9 cellular contexts compared by ENCODE assay signal in the genomic region with DNA sequence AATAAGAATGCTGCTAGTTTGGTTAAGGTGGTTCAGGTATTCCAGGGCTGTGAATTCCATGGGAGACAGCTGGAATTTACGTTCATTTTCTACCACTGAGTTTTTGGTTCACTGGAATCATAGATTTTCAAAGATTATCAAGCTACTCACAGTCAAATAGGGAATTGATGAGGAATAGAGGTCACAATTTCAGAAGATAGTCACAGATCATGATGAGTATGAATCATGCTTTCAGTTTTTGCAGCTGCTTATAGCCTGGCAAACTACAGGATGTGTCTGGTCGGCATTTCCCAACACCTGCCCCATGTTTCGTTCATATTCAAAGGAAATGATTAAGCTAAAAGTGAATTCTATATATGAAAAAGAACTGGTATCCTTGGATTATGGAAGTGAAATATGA. TPM values are rescaled to one million over a fixed set of nuclear protein-coding genes. Genes with fewer than 3 reads are reported as not detected.
A peak's percentile ranks its signal among the peaks of the same experiment; 100 is the strongest.
DNase-seq lines count a peak whose midpoint lies in the region; ATAC-seq and TF ChIP-seq lines count a peak whose summit lies in the region.
"Had no signal": no experiment of that assay in that cellular context is flagged by ENCODE, and none has a peak within 500 bp of the region (broad histone marks: within the 10 kb centered on the region; RNA-seq: fewer than 3 reads in every experiment).

No MANE protein-coding gene starts in this region.

- no peaks in the 10 kb centered on the region for H3K36me3 Mint-ChIP-seq in activated T-helper 17 cell treated with anti-CD3 and anti-CD28 coated beads, Interleukin-2, amount 50 U/mL, for 72 hours (ENCODE audit: low read depth)

- H3K4me3 Mint-ChIP-seq in activated T-helper 17 cell treated with anti-CD3 and anti-CD28 coated beads, Interleukin-2, amount 50 U/mL, for 72 hours: no peak overlapping the region

- no peaks in the 10 kb centered on the region for H3K9me3 Mint-ChIP-seq in activated T-helper 17 cell treated with anti-CD3 and anti-CD28 coated beads, Interleukin-2, amount 50 U/mL, for 72 hours

- DNase-seq in CD1c-positive myeloid dendritic cell (ENCODE audit: extremely low spot score) (peak; percentile 17), upper lobe of right lung (no peak), mucosa of descending colon (no peak), COLO829 (ENCODE audit: low spot score) (no peak)
- DNase-seq in stimulated activated naive CD8-positive, alpha-beta T cell treated with anti-CD3 and anti-CD28 coated beads, Interleukin-15, Interleukin-2, amounts not matched to agents 100 U/mL and 50 U/mL, for 24 hours: peak; percentile 17

- H3K27me3 Mint-ChIP-seq in activated T-helper 17 cell treated with anti-CD3 and anti-CD28 coated beads, Interleukin-2, amount 50 U/mL, for 72 hours: no peaks in the 10 kb centered on the region

- no peaks in the 10 kb centered on the region for H3K9me3 ChIP-seq in upper lobe of right lung
- H3K9me3 ChIP-seq in mucosa of descending colon: no peaks in the 10 kb centered on the region

- no peaks in the 10 kb centered on the region for H3K36me3 ChIP-seq in upper lobe of right lung
- H3K36me3 ChIP-seq in mucosa of descending colon (ENCODE audit: low read depth): no peaks in the 10 kb centered on the region

- no peaks in the 10 kb centered on the region for H3K27me3 ChIP-seq in upper lobe of right lung

- H3K4me3 ChIP-seq in upper lobe of right lung (no peak overlapping the region), mucosa of descending colon (no peak overlapping the region)

- H3K4me1 ChIP-seq in upper lobe of right lung (no peaks in the 10 kb centered on the region), mucosa of descending colon (ENCODE audit: low read depth) (peaks cover 5% of the 10 kb centered on the region)
- H3K4me1 ChIP-seq: parathyroid adenoma had no signal

- no peak for TF ChIP-seq CTCF in upper lobe of right lung (IDR thresholded peaks at IDR 0.05)
- no peak for TF ChIP-seq CTCF in mucosa of descending colon (IDR thresholded peaks at IDR 0.05)

- no peaks in the 10 kb centered on the region for H3K4me1 Mint-ChIP-seq in activated T-helper 17 cell treated with anti-CD3 and anti-CD28 coated beads, Interleukin-2, amount 50 U/mL, for 72 hours

- no peak overlapping the region for H3K27ac ChIP-seq in upper lobe of right lung
- H3K27ac ChIP-seq: parathyroid adenoma had no signal

- no peak overlapping the region for H3K27ac Mint-ChIP-seq in activated T-helper 17 cell treated with anti-CD3 and anti-CD28 coated beads, Interleukin-2, amount 50 U/mL, for 72 hours

- peak; percentile 83 for ATAC-seq in GM19397 (IDR thresholded peaks at IDR 0.05; ENCODE audit: unreplicated experiment)
- peak; percentile 93 for ATAC-seq in HG03354 (IDR thresholded peaks at IDR 0.05; ENCODE audit: poor library complexity, severe bottlenecking, unreplicated experiment)
- ATAC-seq in activated T-helper 17 cell treated with anti-CD3 and anti-CD28 coated beads, Interleukin-2, amount 50 U/mL, for 72 hours (replicated peaks): peak; percentile 95
- peak; percentile 95 for ATAC-seq in stimulated activated naive CD8-positive, alpha-beta T cell treated with anti-CD3 and anti-CD28 coated beads, Interleukin-15, Interleukin-2, amounts not matched to agents 100 U/mL and 50 U/mL, for 24 hours
- no peak for ATAC-seq in upper lobe of right lung
- ATAC-seq in mucosa of descending colon: no peak

- intact Hi-C loops in upper lobe of right lung (cut with DNase I) (no loop called here), mucosa of descending colon (cut with DNase I, micrococcal nuclease) (no loop called here)

RNA-seq across cellular contexts. Expression of gene BCKDHB, which starts 58.7 kb away (rescaled TPM):
- 10 to 100 TPM; 15.9 to 16.0 TPM for total RNA-seq in activated T-helper 17 cell treated with anti-CD3 and anti-CD28 coated beads, Interleukin-2, amount 50 U/mL, for 72 hours
- total RNA-seq in upper lobe of right lung (17.6 TPM), mucosa of descending colon (10 to 100 TPM; 25.8 to 49.7 (median 45.1) TPM)

Comparison
In these comparisons a context has a peak if more than half of its experiments do, and no peak if none do; other contexts are left out.
1. DNase-seq: peak in CD1c-positive myeloid dendritic cell (single experiment) and stimulated activated naive CD8-positive, alpha-beta T cell treated with anti-CD3 and anti-CD28 coated beads, Interleukin-15, Interleukin-2, amounts not matched to agents 100 U/mL and 50 U/mL, for 24 hours (single experiment); none in upper lobe of right lung (single experiment), mucosa of descending colon (0 of 3) and COLO829 (single experiment).
2. ATAC-seq: peak in GM19397 (single experiment), HG03354 (single experiment), activated T-helper 17 cell treated with anti-CD3 and anti-CD28 coated beads, Interleukin-2, amount 50 U/mL, for 72 hours (single experiment) and stimulated activated naive CD8-positive, alpha-beta T cell treated with anti-CD3 and anti-CD28 coated beads, Interleukin-15, Interleukin-2, amounts not matched to agents 100 U/mL and 50 U/mL, for 24 hours (single experiment); none in upper lobe of right lung (single experiment) and mucosa of descending colon (single experiment).